8 cellular contexts compared by ENCODE assay signal in genomic region chr5:134758504-134759341, GRCh38. TPM values are rescaled to one million over a fixed set of nuclear protein-coding genes. Genes with fewer than 3 reads are reported as not detected.
DNase-seq lines count a peak whose midpoint lies in the region; ATAC-seq, FAIRE-seq and TF ChIP-seq lines count a peak whose summit lies in the region.

DDX46 (plus strand) TSS chr5:134758779; CDS start chr5:134758939, 160 bp downstream.

- TSS peak; percentile 71 for BruUV-seq in HepG2 (replicated peaks; lab: Mats Ljungman, UMichigan)

- CTCF ChIA-PET in HepG2 (lab: Yijun Ruan, JAX; ENCODE audit: low intra/inter-chr PET ratio, low total read pairs), result interaction anchor here (0.7 kb wide), 1 partner anchor 20 kb away, joined by 3 read pairs; the partner anchor contains the start of gene CAMLG

- TF ChIP-seq EP300 in HepG2 (IDR thresholded peaks at IDR 0.05; ENCODE audit: low read depth in 2 of 2, low read length in 2 of 2) (0 out of 4 replicates have a peak, but pooled peaks of 1 of the 2 experiments have one; percentile 7), HepG2 (CRISPR knock-in tag; IDR thresholded peaks at IDR 0.05; ENCODE audit: borderline replicate concordance) (no peak; the same call in 1 of the 2 replicates)

- peak; percentile 89 to 90 for TF ChIP-seq POLR2A in HepG2 (IDR thresholded peaks at IDR 0.05; ENCODE audit: insufficient read depth in 1 of 2, low read depth in 2 of 2, low read length in 2 of 2)

- DNase-seq in NCI-H69 (lab: John Stamatoyannopoulos, UW) (peak; percentile 98), dedifferentiated amniotic fluid mesenchymal stem cell (ENCODE audit: extremely low spot score) (peak; percentile 91), HepG2 (ENCODE audit: low spot score) (peak; percentile 85)
- peak; percentile 94 for DNase-seq in activated CD4-positive, alpha-beta T cell treated with anti-CD3 and anti-CD28 coated beads, Interleukin-2, amount 50 U/mL, for 1 hour
- DNase-seq in stimulated activated CD4-positive, alpha-beta T cell treated with anti-CD3 and anti-CD28 coated beads, Interleukin-4, amount 100 ng/mL, for 1 hour, result peak; percentile 96

- WGBS in HepG2 (ENCODE audit: low lambda C conversion rate), result under 1% methylated on average over 30 of the region's 73 CpGs

- H2AFZ ChIP-seq in HepG2 (ENCODE audit: low read length), result peak within 1 kb of the TSS; percentile 60

- peaks cover 6% of the 10 kb centered on the region for H4K20me1 ChIP-seq in HepG2 (ENCODE audit: insufficient read depth, low read length)

- peak within 1 kb of the TSS; percentile 70 to 93 (median 76) for H3K4me3 ChIP-seq in HepG2 (replicated peaks in 1 of 3; ENCODE audit: insufficient read depth in 1 of 3, low read depth in 2 of 3, low read length in 3 of 3)

- H3K9ac ChIP-seq in HepG2 (ENCODE audit: insufficient read depth, low read depth, low read length), result peak within 1 kb of the TSS; percentile 93

- H3K79me2 ChIP-seq in HepG2 (ENCODE audit: insufficient read depth, low read length), result peaks cover 48% of the 10 kb centered on the region

- peaks cover 30% of the 10 kb centered on the region for H3K4me1 ChIP-seq in HepG2 (ENCODE audit: insufficient read depth, low read length)

- peak; percentile 96 for TF ChIP-seq CTCF in C4-2B (conservative IDR thresholded peaks at IDR 0.05)
- peak; percentile 98 for TF ChIP-seq CTCF in HepG2 (CRISPR knock-in tag; IDR thresholded peaks at IDR 0.05)

- ATAC-seq in GM19328 (IDR thresholded peaks at IDR 0.05; ENCODE audit: unreplicated experiment) (peak; percentile 97), HG03520 (IDR thresholded peaks at IDR 0.05; ENCODE audit: unreplicated experiment) (peak; percentile 98), HepG2 (peak; percentile 98)

- no peaks in the 10 kb centered on the region for H3K9me3 ChIP-seq in HepG2 (ENCODE audit: low read length)

- H3K4me2 ChIP-seq in HepG2 (ENCODE audit: low read depth, low read length), result peak within 1 kb of the TSS; percentile 84

- H3K36me3 ChIP-seq in HepG2 (replicated peaks in 1 of 2; ENCODE audit: control insufficient read depth in 1 of 2, insufficient read depth in 2 of 2, low read length in 2 of 2), result peaks cover 1 to 5% of the 10 kb centered on the region in 2 experiments; a peak in 4 of 5 replicates

- FAIRE-seq in HepG2 (lab: Jason Lieb, UNC), result peak; percentile 58

- H3K27ac ChIP-seq in C4-2B, result peak within 1 kb of the TSS; percentile 83
- H3K27ac ChIP-seq in HepG2 (ENCODE audit: extremely low read length, insufficient read depth, low read length), result peak within 1 kb of the TSS; percentile 76

- TF ChIP-seq RAD21 in HepG2 (CRISPR knock-in tag; IDR thresholded peaks at IDR 0.05), result peak; percentile 55

- intact Hi-C loops in HepG2 (cut with micrococcal nuclease; ENCODE audit: unreplicated experiment), result loop anchor here (1.0 kb wide), 1 partner anchor 20 kb away; the partner anchor contains the start of gene CAMLG

- in situ Hi-C loops in HepG2 (cut with HindIII; ENCODE audit: extremely low pct_ligation_motif_present, low pct_unique_long_range_greater_than_20kb), result no loop called here

- no peaks in the 10 kb centered on the region; a peak in 1 of 5 replicates for H3K27me3 ChIP-seq in HepG2 (ENCODE audit: control insufficient read depth in 1 of 2, insufficient read depth in 2 of 2, low read length in 2 of 2)

- POLR2A ChIA-PET in HepG2 (lab: Yijun Ruan, JAX), result interaction anchor here (0.5 to 3.4 kb wide), 12 partner anchors 8 to 146 kb away, joined by 3 to 18 read pairs (median 4); partner anchors contain the start of genes C5orf24, CAMLG and PCBD2

TF ChIP-seq in HepG2, 621 proteins besides CTCF, POLR2A, EP300 and RAD21 (continues in another document):
- TF ChIP-seq ZNF589 (CRISPR knock-in tag; conservative IDR thresholded peaks at IDR 0.05), result peak; percentile 80; the same call in 1 of the 2 replicates
- TF ChIP-seq ZNF382 (CRISPR knock-in tag; IDR thresholded peaks at IDR 0.05; ENCODE audit: borderline replicate concordance), result no peak
- 0 out of 2 replicates have a peak, but pooled peaks have one; percentile 66 for TF ChIP-seq ZNF879 (CRISPR knock-in tag; IDR thresholded peaks at IDR 0.05)
- TF ChIP-seq GLMP (CRISPR knock-in tag; IDR thresholded peaks at IDR 0.05; ENCODE audit: borderline replicate concordance), result no peak; the same call in 1 of the 2 replicates
- no peak for TF ChIP-seq PAF1 (CRISPR knock-in tag; IDR thresholded peaks at IDR 0.05)
- TF ChIP-seq ZNF20 (CRISPR knock-in tag; IDR thresholded peaks at IDR 0.05), result no peak
- peak; percentile 88 for TF ChIP-seq SMAD3 (CRISPR knock-in tag; IDR thresholded peaks at IDR 0.05)
- peak; percentile 81; the same call in 1 of the 2 replicates for TF ChIP-seq ZNF816 (CRISPR knock-in tag; IDR thresholded peaks at IDR 0.05; ENCODE audit: borderline replicate concordance)
- TF ChIP-seq, protein P1, sequence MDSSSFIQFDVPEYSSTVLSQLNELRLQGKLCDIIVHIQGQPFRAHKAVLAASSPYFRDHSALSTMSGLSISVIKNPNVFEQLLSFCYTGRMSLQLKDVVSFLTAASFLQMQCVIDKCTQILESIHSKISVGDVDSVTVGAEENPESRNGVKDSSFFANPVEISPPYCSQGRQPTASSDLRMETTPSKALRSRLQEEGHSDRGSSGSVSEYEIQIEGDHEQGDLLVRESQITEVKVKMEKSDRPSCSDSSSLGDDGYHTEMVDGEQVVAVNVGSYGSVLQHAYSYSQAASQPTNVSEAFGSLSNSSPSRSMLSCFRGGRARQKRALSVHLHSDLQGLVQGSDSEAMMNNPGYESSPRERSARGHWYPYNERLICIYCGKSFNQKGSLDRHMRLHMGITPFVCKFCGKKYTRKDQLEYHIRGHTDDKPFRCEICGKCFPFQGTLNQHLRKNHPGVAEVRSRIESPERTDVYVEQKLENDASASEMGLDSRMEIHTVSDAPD (CRISPR knock-in tag; IDR thresholded peaks at IDR 0.05), result peak; percentile 59; the same call in 1 of the 2 replicates
- TF ChIP-seq FUBP1 (CRISPR knock-in tag; IDR thresholded peaks at IDR 0.05; ENCODE audit: borderline replicate concordance), result no peak
- TF ChIP-seq SRSF9 (IDR thresholded peaks at IDR 0.05; ENCODE audit: borderline replicate concordance, insufficient read depth, low read depth, low read length, poor library complexity, severe bottlenecking), result no peak
- peak; percentile 95 for TF ChIP-seq ETV5 (CRISPR knock-in tag; IDR thresholded peaks at IDR 0.05; ENCODE audit: borderline replicate concordance)
- TF ChIP-seq PITX1 (CRISPR knock-in tag; IDR thresholded peaks at IDR 0.05), result peak; percentile 54; the same call in 1 of the 2 replicates
- TF ChIP-seq, protein P2, sequence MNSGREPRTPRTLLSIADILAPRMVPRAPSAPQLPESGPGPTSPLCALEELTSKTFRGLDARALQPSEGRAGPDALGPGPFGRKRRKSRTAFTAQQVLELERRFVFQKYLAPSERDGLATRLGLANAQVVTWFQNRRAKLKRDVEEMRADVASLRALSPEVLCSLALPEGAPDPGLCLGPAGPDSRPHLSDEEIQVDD (CRISPR knock-in tag; IDR thresholded peaks at IDR 0.05; ENCODE audit: borderline replicate concordance), result peak; percentile 79; the same call in 1 of the 2 replicates
- peak; percentile 85 for TF ChIP-seq CBX1 (IDR thresholded peaks at IDR 0.05; ENCODE audit: low read depth)

RNA-seq across cellular contexts. Expression of gene DDX46, which starts in this region (rescaled TPM):
- total RNA-seq in HepG2 (2016; rRNA removed; fragmentation: Illumina TruSeq; extraction: Trizol), result 59.3 and 74.8 TPM in 2 replicates
- total RNA-seq in HepG2 (2016; cell fraction: cytosol; rRNA removed; fragmentation: Illumina TruSeq; extraction: Trizol; ENCODE audit: low read depth), result 9.2 and 10.8 TPM in 2 replicates
- 57.7 and 74.7 TPM in 2 replicates for total RNA-seq in HepG2 (2016; cell fraction: insoluble cytoplasmic fraction; rRNA removed; fragmentation: Illumina TruSeq; extraction: Trizol)
- total RNA-seq in HepG2 (2016; cell fraction: membrane; rRNA removed; fragmentation: Illumina TruSeq; extraction: Trizol), result 13.4 and 13.9 TPM in 2 replicates
- 56.2 and 63.4 TPM in 2 replicates for total RNA-seq in HepG2 (2016; cell fraction: nucleus; rRNA removed; fragmentation: Illumina TruSeq; extraction: Trizol)
- 26.0 and 27.3 TPM in 2 replicates for polyA plus RNA-seq in HepG2 (2011; rRNA removed)
- 9.4 and 11.2 TPM in 2 replicates for polyA plus RNA-seq in HepG2 (2011; cell fraction: cytosol; rRNA removed)
- 33.3 and 43.1 TPM in 2 replicates for polyA plus RNA-seq in HepG2 (2011; cell fraction: nucleus; rRNA removed)
- polyA plus RNA-seq in HepG2 (2012), result 36.2 and 43.7 TPM in 2 replicates
- polyA plus RNA-seq in HepG2 (2016; cell fraction: cytosol; fragmentation: Illumina TruSeq; extraction: Trizol; ENCODE audit: low read depth), result 1.3 and 1.7 TPM in 2 replicates
- 64.7 and 69.7 TPM in 2 replicates for polyA plus RNA-seq in HepG2 (2016; cell fraction: insoluble cytoplasmic fraction; fragmentation: Illumina TruSeq; extraction: Trizol; ENCODE audit: low read depth)
- polyA plus RNA-seq in HepG2 (2016; cell fraction: membrane; fragmentation: Illumina TruSeq; extraction: Trizol; ENCODE audit: low read depth), result 5.2 and 6.1 TPM in 2 replicates
- 57.5 and 72.7 TPM in 2 replicates for polyA plus RNA-seq in HepG2 (2016; cell fraction: nucleus; fragmentation: Illumina TruSeq; extraction: Trizol; ENCODE audit: insufficient read depth, low read depth)
- polyA minus RNA-seq in HepG2 (2011; rRNA and poly(A)+ RNA removed; ENCODE audit: low replicate concordance), result 29.9 and 61.5 TPM in 2 replicates
- polyA minus RNA-seq in HepG2 (2011; cell fraction: cytosol; rRNA and poly(A)+ RNA removed), result 20.5 and 24.4 TPM in 2 replicates
- polyA minus RNA-seq in HepG2 (2011; cell fraction: nucleus; rRNA and poly(A)+ RNA removed), result 82.6 and 87.2 TPM in 2 replicates

Comparison
In these comparisons a context has a peak if more than half of its experiments do, and no peak if none do; other contexts are left out.
1. Peak in every context shown above with its lines: DNase-seq, ATAC-seq, H3K4me3 ChIP-seq and H3K27ac ChIP-seq.